Comparison of ENCODE assay signal across 8 cellular contexts in genomic region chr6:84428300-84428907, GRCh38.
DNase-seq lines count a peak whose midpoint lies in the region; ATAC-seq and TF ChIP-seq lines count a peak whose summit lies in the region.

No MANE protein-coding gene starts in this region.

- peak; percentile 84 for ATAC-seq in HG03342 (IDR thresholded peaks at IDR 0.05; ENCODE audit: unreplicated experiment)
- no peak for ATAC-seq in HG03039 (IDR thresholded peaks at IDR 0.05; ENCODE audit: unreplicated experiment)
- no peak for ATAC-seq in HG02763 (IDR thresholded peaks at IDR 0.05; ENCODE audit: unreplicated experiment)

- H3K4me3 ChIP-seq in AG10803 (ENCODE audit: low read length) (no peak overlapping the region), GM12865 (ENCODE audit: low read depth, low read length) (no peak overlapping the region)

- TF ChIP-seq CTCF in AG10803 (conservative IDR thresholded peaks at IDR 0.05; ENCODE audit: low read length) (peak; percentile 99), GM12865 (IDR thresholded peaks at IDR 0.05; ENCODE audit: insufficient read depth, low read depth, low read length, missing control alignments) (peak; percentile 70)

- DNase-seq in AG10803 (ENCODE audit: low read depth) (peak; percentile 61), GM12865 (ENCODE audit: low read depth) (peak; percentile 44), OCI-M1 (lab: John Stamatoyannopoulos, UW) (peak; percentile 87), ecto neural progenitor cell (ENCODE audit: low spot score) (peak; percentile 59), myocyte (ENCODE audit: low read depth) (peak; percentile 76)
